ENCODE assay signal across 10 cellular contexts in the genomic region with DNA sequence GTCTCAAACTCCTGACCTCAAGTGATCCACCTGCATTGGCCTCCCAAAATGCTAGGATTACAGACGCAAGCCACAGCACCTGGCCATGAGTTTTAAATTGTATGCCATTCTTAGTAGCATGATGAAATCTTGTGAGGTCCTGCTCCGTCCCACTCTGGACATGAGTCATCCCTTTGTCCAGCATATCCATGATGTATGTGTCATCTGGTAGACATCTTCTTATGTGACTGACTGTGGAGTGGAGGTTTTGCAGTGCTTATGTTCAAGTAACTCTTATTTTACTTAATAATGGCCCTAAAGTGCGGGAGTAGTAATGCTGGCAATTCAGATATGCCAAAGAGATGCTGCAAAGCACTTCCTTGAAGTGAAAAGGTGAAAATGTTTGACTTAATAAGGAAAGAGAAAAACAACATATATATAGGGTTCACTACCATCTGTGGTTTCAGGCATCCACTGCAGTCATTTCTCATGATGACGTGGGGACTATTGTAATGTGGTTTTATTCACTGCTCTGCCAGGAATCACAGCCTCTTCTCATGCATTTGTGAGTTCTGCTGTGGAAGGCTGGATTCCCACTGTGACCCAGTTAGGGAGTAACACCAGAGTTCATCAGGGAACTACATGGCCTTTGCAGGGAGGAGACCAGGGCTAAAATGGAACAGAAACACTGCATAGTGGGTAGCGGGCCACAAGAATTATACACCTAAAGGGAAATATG.
DNase-seq lines count a peak whose midpoint lies in the region; ATAC-seq, FAIRE-seq and TF ChIP-seq lines count a peak whose summit lies in the region.
"Had no signal": no experiment of that assay in that cellular context is flagged by ENCODE, and none has a peak within 500 bp of the region (broad histone marks: within the 10 kb centered on the region; RNA-seq: fewer than 3 reads in every experiment).

No MANE protein-coding gene starts in this region.

- TF ChIP-seq CTCF in bronchial epithelial cell (IDR thresholded peaks at IDR 0.05; ENCODE audit: insufficient read depth, low read length, severe bottlenecking) (no peak), neural progenitor cell (IDR thresholded peaks at IDR 0.05) (no peak)

- H3K36me3 Mint-ChIP-seq in neural progenitor cell, result peaks cover 43% of the 10 kb centered on the region

- ATAC-seq in HG02973 (IDR thresholded peaks at IDR 0.05; ENCODE audit: unreplicated experiment) (no peak), HG03432 (IDR thresholded peaks at IDR 0.05; ENCODE audit: unreplicated experiment) (no peak), HG03139 (IDR thresholded peaks at IDR 0.05; ENCODE audit: unreplicated experiment) (no peak)
- ATAC-seq: left cardiac atrium had no signal

- H3K27ac Mint-ChIP-seq in neural progenitor cell, result peak overlapping the region; percentile 7

- no peaks in the 10 kb centered on the region for H3K36me3 ChIP-seq in bronchial epithelial cell (ENCODE audit: control insufficient read depth, insufficient read depth, low read length)
- no peaks in the 10 kb centered on the region for H3K36me3 ChIP-seq in neural progenitor cell

- H2AFZ ChIP-seq in neural progenitor cell (replicated peaks), result no peak overlapping the region

- no peaks in the 10 kb centered on the region for H4K20me1 ChIP-seq in neural progenitor cell (ENCODE audit: low read depth)

- no peaks in the 10 kb centered on the region for H3K9me3 Mint-ChIP-seq in neural progenitor cell

- H3K9ac ChIP-seq in neural progenitor cell, result no peak overlapping the region

- no peak overlapping the region for H3K4me3 Mint-ChIP-seq in neural progenitor cell

- no peaks in the 10 kb centered on the region for H3K27me3 Mint-ChIP-seq in neural progenitor cell (ENCODE audit: insufficient read depth, low read depth)

- no peaks in the 10 kb centered on the region for H3K79me2 ChIP-seq in neural progenitor cell (ENCODE audit: low read depth)

- H3K27ac ChIP-seq in neural progenitor cell, result no peak overlapping the region

- H3F3A ChIP-seq in neural progenitor cell (ENCODE audit: low read depth), result no peaks in the 10 kb centered on the region

- no peaks in the 10 kb centered on the region for H3K27me3 ChIP-seq in bronchial epithelial cell (ENCODE audit: control insufficient read depth, insufficient read depth, low read length)
- no peaks in the 10 kb centered on the region for H3K27me3 ChIP-seq in neural progenitor cell

- H3K4me1 Mint-ChIP-seq in neural progenitor cell, result no peaks in the 10 kb centered on the region

- DNase-seq in EH (ENCODE audit: low read depth) (peak; percentile 92), NCI-H460 (ENCODE audit: extremely low read depth, low read depth) (peak; percentile 7), bronchial epithelial cell (ENCODE audit: low read depth) (peak; percentile 87), neural progenitor cell (ENCODE audit: low spot score) (no peak), NCI-H1694 treated with DMSO at 0.1 percent for 48 hours (lab: John Stamatoyannopoulos, UW) (no peak)
- DNase-seq: left cardiac atrium, NCI-H1694 had no signal

- H3K4me1 ChIP-seq in neural progenitor cell, result peaks cover 7% of the 10 kb centered on the region

- no peak for FAIRE-seq in bronchial epithelial cell (lab: Jason Lieb, UNC)

- H3K4me2 ChIP-seq in neural progenitor cell, result no peak overlapping the region

- H3K4me3 ChIP-seq in bronchial epithelial cell (ENCODE audit: low read depth, low read length) (no peak overlapping the region), neural progenitor cell (no peak overlapping the region)

- no peaks in the 10 kb centered on the region for H3K9me3 ChIP-seq in neural progenitor cell (ENCODE audit: low read depth)

Comparison
In these comparisons a context has a peak if more than half of its experiments do, and no peak if none do; other contexts are left out.
1. DNase-seq: peak in EH (single experiment), NCI-H460 (single experiment) and bronchial epithelial cell (single experiment); none in neural progenitor cell (single experiment) and NCI-H1694 treated with DMSO at 0.1 percent for 48 hours (single experiment).